Comparison of ENCODE assay signal across 10 cellular contexts in the genomic region with DNA sequence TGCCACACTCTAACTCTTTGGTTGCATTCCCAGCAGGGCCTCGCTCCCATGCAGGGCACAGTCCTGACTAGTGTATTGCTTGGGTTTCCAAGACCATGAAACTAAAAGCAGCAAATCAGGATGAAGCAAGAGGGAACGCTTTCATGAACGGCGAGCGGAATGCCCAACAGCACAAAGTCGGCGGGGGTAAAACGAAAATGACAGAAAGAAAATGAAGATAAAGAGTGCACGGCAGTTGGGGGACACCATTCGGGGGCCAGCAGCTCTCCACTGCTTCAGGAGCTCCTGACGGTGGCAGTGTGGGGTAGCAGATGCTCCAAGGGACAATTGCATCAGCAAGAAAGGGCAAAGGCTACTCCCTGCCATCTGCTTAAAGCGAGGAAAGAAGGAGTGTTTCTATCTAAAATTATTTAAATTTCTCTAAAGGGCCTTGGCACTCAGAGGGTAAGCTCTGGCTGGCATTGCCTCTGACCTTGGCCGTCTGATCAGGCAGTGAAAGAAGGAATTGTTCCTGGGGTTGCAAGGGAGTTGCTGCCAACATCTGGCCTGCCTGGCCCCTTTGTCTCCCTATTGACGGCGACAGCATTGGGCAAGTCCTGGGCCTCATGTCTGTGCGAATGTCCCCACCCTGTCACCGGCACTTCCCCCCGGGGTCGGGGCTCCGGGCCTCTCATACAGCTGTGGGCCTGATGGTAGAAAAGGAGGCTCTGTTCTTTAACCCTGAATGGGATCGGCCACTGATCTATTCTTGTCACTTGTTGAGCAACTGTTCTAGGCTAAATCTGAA.
DNase-seq lines count a peak whose midpoint lies in the region; ATAC-seq and TF ChIP-seq lines count a peak whose summit lies in the region.
"Had no signal": no experiment of that assay in that cellular context is flagged by ENCODE, and none has a peak within 500 bp of the region (broad histone marks: within the 10 kb centered on the region; RNA-seq: fewer than 3 reads in every experiment).

No MANE protein-coding gene starts in this region.

- no peaks in the 10 kb centered on the region for H4K20me1 ChIP-seq in GM23248 (ENCODE audit: insufficient read depth)

- no peak for TF ChIP-seq POLR2A in prostate gland (IDR thresholded peaks at IDR 0.05)

- WGBS in GM23248 (ENCODE audit: low coverage in 1 of 2, low lambda C conversion rate in 2 of 2, missing lambda C conversion rate in 2 of 2), 2 experiments, result 40 to 47% methylated on average over 21 of the region's 21 CpGs
- 71% methylated on average over 21 of the region's 21 CpGs for WGBS in prostate gland

- H2AFZ ChIP-seq in GM23248, result no peak overlapping the region

- no peak overlapping the region for H3K4me3 ChIP-seq in GM23248
- H3K4me3 ChIP-seq in prostate gland, result no peak overlapping the region

- no peaks in the 10 kb centered on the region for H3K27me3 ChIP-seq in GM23248 (replicated peaks; ENCODE audit: insufficient read depth)
- H3K27me3 ChIP-seq in prostate gland (replicated peaks; ENCODE audit: insufficient read depth), result no peaks in the 10 kb centered on the region

- H3K27ac ChIP-seq in GM23248 (0 out of 2 replicates have a peak overlapping the region, but pooled peaks have one; percentile 21), angular gyrus (ENCODE audit: low read depth, low read length) (peak overlapping the region; percentile 61), prostate gland (peak overlapping the region; percentile 72 to 76)

- no peak overlapping the region for H3K4me2 ChIP-seq in GM23248 (ENCODE audit: unreplicated experiment)

- H3K36me3 ChIP-seq in GM23248 (ENCODE audit: low read depth) (no peaks in the 10 kb centered on the region), prostate gland (no peaks in the 10 kb centered on the region)

- ATAC-seq in left cardiac atrium, result peak; percentile 53 to 64
- ATAC-seq: activated CD4-positive, CD25-positive, alpha-beta regulatory T cell treated with anti-CD3 and anti-CD28 coated beads, Interleukin-2, amount 50 U/mL, for 24 hours had no signal

- no peaks in the 10 kb centered on the region for H3F3A ChIP-seq in GM23248 (ENCODE audit: insufficient read depth)

- in situ Hi-C loops in GM23248 (cut with MboI), result no loop called here

- H3K79me2 ChIP-seq in GM23248 (ENCODE audit: insufficient read depth), result peaks cover 86% of the 10 kb centered on the region

- peak; percentile 53 for DNase-seq in GM23248
- DNase-seq in left cardiac atrium, result no peak
- DNase-seq in prostate gland (ENCODE audit: low spot score), result no peak
- no peak for DNase-seq in NCI-H1417 treated with DMSO at 0.1 percent for 48 hours (lab: John Stamatoyannopoulos, UW)
- no peak for DNase-seq in SK-N-DZ (ENCODE audit: low spot score)
- no peak for DNase-seq in GM10266 (ENCODE audit: extremely low spot score)
- DNase-seq in activated naive CD4-positive, alpha-beta T cell treated with Interleukin-2 at 50 U/mL for 16 hours, result no peak
- DNase-seq: NCI-H510A treated with DMSO at 0.1 percent for 48 hours had no signal

- TF ChIP-seq CTCF in prostate gland (IDR thresholded peaks at IDR 0.05), result peak in 1 of 4 experiments; percentile 9
- TF ChIP-seq CTCF in GM10266 (IDR thresholded peaks at IDR 0.05; ENCODE audit: control insufficient read depth, insufficient read depth, low read depth, missing control alignments), result no peak

- H3K9me3 ChIP-seq in GM23248 (ENCODE audit: low read depth) (no peaks in the 10 kb centered on the region), prostate gland (no peaks in the 10 kb centered on the region)

- peak overlapping the region; percentile 38; the same call in 1 of the 2 replicates for H3K9ac ChIP-seq in GM23248

- H3K9me2 ChIP-seq in GM23248 (ENCODE audit: insufficient read depth), result peaks cover 4% of the 10 kb centered on the region; the same call in 1 of the 2 replicates

- H3K4me1 ChIP-seq in GM23248 (ENCODE audit: insufficient read depth) (peaks cover 18% of the 10 kb centered on the region), prostate gland (replicated peaks) (peaks cover 11% of the 10 kb centered on the region)

- intact Hi-C loops in left cardiac atrium (cut with DNase I), result no loop called here
- intact Hi-C loops in prostate gland (cut with DNase I), result no loop called here

Comparison
In these comparisons a context has a peak if more than half of its experiments do, and no peak if none do; other contexts are left out.
1. H3K27ac ChIP-seq: peak in every context shown above with its lines; median percentile 74 in prostate gland; 61 in angular gyrus; 21 in GM23248.